In genomic region chr5:60376860-60377259, GRCh38 we compare ENCODE assay signal across 7 cellular contexts.
"Had no signal": no experiment of that assay in that cellular context is flagged by ENCODE, and none has a peak within 500 bp of the region (broad histone marks: within the 10 kb centered on the region; RNA-seq: fewer than 3 reads in every experiment).

No MANE protein-coding gene starts in this region.

- DNase-seq: H9, HCEC 1CT, IMR-90 had no signal

- H3K4me3 ChIP-seq: GM23338, K562 had no signal

- FAIRE-seq: H1, H54, K562 had no signal
